12 cellular contexts compared by ENCODE assay signal in genomic region chr3:195440379-195440778, GRCh38. TPM values are rescaled to one million over a fixed set of nuclear protein-coding genes. Genes with fewer than 3 reads are reported as not detected.
DNase-seq lines count a peak whose midpoint lies in the region; ATAC-seq, FAIRE-seq and TF ChIP-seq lines count a peak whose summit lies in the region.
"Had no signal": no experiment of that assay in that cellular context is flagged by ENCODE, and none has a peak within 500 bp of the region (broad histone marks: within the 10 kb centered on the region; RNA-seq: fewer than 3 reads in every experiment).

No MANE protein-coding gene starts in this region.

- H3K14ac ChIP-seq in IMR-90 (replicated peaks; ENCODE audit: low read depth, low read length), result no peak overlapping the region

- intact Hi-C loops in IMR-90 (cut with micrococcal nuclease), result loop anchor here (5.0 kb wide), 1 partner anchor 77 kb away; no protein-coding TSS in a partner anchor
- intact Hi-C loops in Caco-2 (cut with micrococcal nuclease; ENCODE audit: unreplicated experiment), result no loop called here

- H2BK120ac ChIP-seq in IMR-90 (ENCODE audit: low read depth, low read length), result no peak overlapping the region

- H3K4me1 Mint-ChIP-seq in CD8-positive, alpha-beta memory T cell, result peaks cover 54 to 70% (median 64%) of the 10 kb centered on the region in 3 donors
- H3K4me1 Mint-ChIP-seq in activated naive CD8-positive, alpha-beta T cell treated with anti-CD3 and anti-CD28 coated beads, Interleukin-2, amount 50 U/mL, for 24 hours, result peaks cover 49% of the 10 kb centered on the region
- H3K4me1 Mint-ChIP-seq in natural killer cell treated with Interleukin-12 subunit alpha and Interleukin-12 subunit beta and Interleukin-15 and Interleukin-18, amount 100 ng/mL, for 72 hours (ENCODE audit: low read depth in 2 of 2), result peaks cover 26 to 43% of the 10 kb centered on the region in 2 donors
- peaks cover 6% of the 10 kb centered on the region for H3K4me1 Mint-ChIP-seq in Caco-2 (ENCODE audit: low read depth, unreplicated experiment)

- H3K36me3 ChIP-seq in CD8-positive, alpha-beta memory T cell (ENCODE audit: insufficient read depth, low read length), result no peaks in the 10 kb centered on the region
- H3K36me3 ChIP-seq in IMR-90 (ENCODE audit: control insufficient read depth, insufficient read depth, low read length) (no peaks in the 10 kb centered on the region), Caco-2 (ENCODE audit: control insufficient read depth, insufficient read depth, low read length) (no peaks in the 10 kb centered on the region), upper lobe of left lung (no peaks in the 10 kb centered on the region)
- H3K36me3 ChIP-seq: adrenal gland, Peyer's patch, tibial artery had no signal

- no peak overlapping the region for H3K9ac ChIP-seq in IMR-90 (ENCODE audit: low read depth, low read length)

- no peak for TF ChIP-seq RAD21 in IMR-90 (IDR thresholded peaks at IDR 0.05; ENCODE audit: low read length)

- H2AK9ac ChIP-seq in IMR-90 (replicated peaks; ENCODE audit: low read depth, low read length, poor library complexity), result no peak overlapping the region

- FAIRE-seq in RCC 7860 (lab: Jason Lieb, UNC), result no peak

- peak overlapping the region; percentile 17 for H3K4me3 ChIP-seq in CD8-positive, alpha-beta memory T cell (ENCODE audit: low read length)
- no peak overlapping the region for H3K4me3 ChIP-seq in IMR-90 (ENCODE audit: insufficient read depth, low read depth, low read length)
- H3K4me3 ChIP-seq in Caco-2 (ENCODE audit: low read depth, low read length), result no peak overlapping the region
- no peak overlapping the region for H3K4me3 ChIP-seq in upper lobe of left lung

- peaks cover 3 to 34% of the 10 kb centered on the region in 2 experiments for H3K79me1 ChIP-seq in IMR-90 (ENCODE audit: low read depth in 1 of 2, low read length in 2 of 2)

- no peak overlapping the region for H2BK5ac ChIP-seq in IMR-90 (ENCODE audit: low read depth, low read length, poor library complexity, severe bottlenecking)

- peak overlapping the region; percentile 28 to 96 (median 74) for H3K4me3 Mint-ChIP-seq in CD8-positive, alpha-beta memory T cell
- H3K4me3 Mint-ChIP-seq in activated naive CD8-positive, alpha-beta T cell treated with anti-CD3 and anti-CD28 coated beads, Interleukin-2, amount 50 U/mL, for 24 hours, result peak overlapping the region; percentile 34
- H3K4me3 Mint-ChIP-seq in natural killer cell treated with Interleukin-12 subunit alpha and Interleukin-12 subunit beta and Interleukin-15 and Interleukin-18, amount 100 ng/mL, for 72 hours, result peak overlapping the region; percentile 97
- no peak overlapping the region for H3K4me3 Mint-ChIP-seq in Caco-2 (ENCODE audit: unreplicated experiment)

- H2BK15ac ChIP-seq in IMR-90 (ENCODE audit: low read depth, low read length), result no peak overlapping the region

- H3K9me3 ChIP-seq in CD8-positive, alpha-beta memory T cell (ENCODE audit: low read length), result no peaks in the 10 kb centered on the region
- H3K9me3 ChIP-seq in IMR-90 (ENCODE audit: control insufficient read depth, insufficient read depth, low read length), result no peaks in the 10 kb centered on the region
- no peaks in the 10 kb centered on the region for H3K9me3 ChIP-seq in Caco-2
- no peaks in the 10 kb centered on the region for H3K9me3 ChIP-seq in upper lobe of left lung
- H3K9me3 ChIP-seq: adrenal gland, Peyer's patch, tibial artery had no signal

- TF ChIP-seq CTCF in IMR-90 (conservative IDR thresholded peaks at IDR 0.05; ENCODE audit: low read depth, low read length) (no peak), Caco-2 (IDR thresholded peaks at IDR 0.05; ENCODE audit: insufficient read depth in 1 of 2, low read depth in 1 of 2, low read length in 1 of 2, severe bottlenecking in 1 of 2, unreplicated experiment in 1 of 2) (no peak), upper lobe of left lung (IDR thresholded peaks at IDR 0.05) (no peak)

- in situ Hi-C loops in IMR-90 (cut with MboI; ENCODE audit: low sequenced_read_pairs), result no loop called here

- dilution Hi-C loops in IMR-90 (cut with HindIII; ENCODE audit: low sequenced_read_pairs, unreplicated experiment), result no loop called here

- no peak for DNase-seq in CD8-positive, alpha-beta memory T cell
- DNase-seq in IMR-90 (no peak), NCI-H1092 (lab: John Stamatoyannopoulos, UW) (no peak), Caco-2 (no peak), RCC 7860 (ENCODE audit: low spot score) (no peak), upper lobe of left lung (no peak)
- no peak for DNase-seq in activated naive CD8-positive, alpha-beta T cell treated with anti-CD3 and anti-CD28 coated beads, Interleukin-2, amount 50 U/mL, for 24 hours
- no peak for DNase-seq in natural killer cell treated with Interleukin-12 subunit alpha and Interleukin-12 subunit beta and Interleukin-15 and Interleukin-18, amount 100 ng/mL, for 72 hours (ENCODE audit: low spot score)
- DNase-seq: adrenal gland, NCI-H2081 treated with DMSO at 0.1 percent for 48 hours, Peyer's patch, tibial artery had no signal

- no CpG with 5 or more reads among the region's 1 CpG for WGBS in IMR-90 (ENCODE audit: extremely low coverage in 2 of 2, insufficient read length in 1 of 2), 2 experiments
- 66 to 75% methylated on average over 1 of the region's 1 CpG for WGBS in upper lobe of left lung, 2 donors

- no peaks in the 10 kb centered on the region for H3K9me3 Mint-ChIP-seq in CD8-positive, alpha-beta memory T cell
- no peaks in the 10 kb centered on the region for H3K9me3 Mint-ChIP-seq in activated naive CD8-positive, alpha-beta T cell treated with anti-CD3 and anti-CD28 coated beads, Interleukin-2, amount 50 U/mL, for 24 hours
- no peaks in the 10 kb centered on the region for H3K9me3 Mint-ChIP-seq in natural killer cell treated with Interleukin-12 subunit alpha and Interleukin-12 subunit beta and Interleukin-15 and Interleukin-18, amount 100 ng/mL, for 72 hours
- no peaks in the 10 kb centered on the region for H3K9me3 Mint-ChIP-seq in Caco-2 (ENCODE audit: unreplicated experiment)

- H2AK5ac ChIP-seq in IMR-90 (ENCODE audit: low read depth, low read length), result no peak overlapping the region

- BruUV-seq in IMR-90 (replicated peaks; lab: Mats Ljungman, UMichigan), result no TSS peak
- no TSS peak for BruUV-seq in Caco-2 (replicated peaks; lab: Mats Ljungman, UMichigan)

- peaks cover 32% of the 10 kb centered on the region for H4K20me1 ChIP-seq in IMR-90 (ENCODE audit: insufficient read depth, low read length)

- peak overlapping the region; percentile 54 for H3K4me2 ChIP-seq in IMR-90 (ENCODE audit: low read depth, low read length)

- no peak overlapping the region for H3K4ac ChIP-seq in IMR-90 (ENCODE audit: low read depth, low read length)

- H3K23ac ChIP-seq in IMR-90 (ENCODE audit: low read depth, low read length), result peak overlapping the region; percentile 11; the same call in 1 of the 2 replicates

- no peak overlapping the region for H4K8ac ChIP-seq in IMR-90 (ENCODE audit: low read depth in 2 of 2, low read length in 2 of 2)

- no peaks in the 10 kb centered on the region for H3K27me3 Mint-ChIP-seq in CD8-positive, alpha-beta memory T cell
- no peaks in the 10 kb centered on the region for H3K27me3 Mint-ChIP-seq in activated naive CD8-positive, alpha-beta T cell treated with anti-CD3 and anti-CD28 coated beads, Interleukin-2, amount 50 U/mL, for 24 hours
- no peaks in the 10 kb centered on the region for H3K27me3 Mint-ChIP-seq in natural killer cell treated with Interleukin-12 subunit alpha and Interleukin-12 subunit beta and Interleukin-15 and Interleukin-18, amount 100 ng/mL, for 72 hours
- H3K27me3 Mint-ChIP-seq in Caco-2 (ENCODE audit: insufficient read depth, unreplicated experiment), result no peaks in the 10 kb centered on the region

- H3K36me3 Mint-ChIP-seq in CD8-positive, alpha-beta memory T cell, result peaks cover 0 to 15% (median 0%) of the 10 kb centered on the region in 3 donors
- H3K36me3 Mint-ChIP-seq in activated naive CD8-positive, alpha-beta T cell treated with anti-CD3 and anti-CD28 coated beads, Interleukin-2, amount 50 U/mL, for 24 hours (ENCODE audit: low read depth), result peaks cover 6% of the 10 kb centered on the region
- H3K36me3 Mint-ChIP-seq in natural killer cell treated with Interleukin-12 subunit alpha and Interleukin-12 subunit beta and Interleukin-15 and Interleukin-18, amount 100 ng/mL, for 72 hours, result no peaks in the 10 kb centered on the region
- peaks cover 13% of the 10 kb centered on the region for H3K36me3 Mint-ChIP-seq in Caco-2 (ENCODE audit: insufficient read depth, unreplicated experiment)

- TF ChIP-seq EP300 in upper lobe of left lung (IDR thresholded peaks at IDR 0.05), result no peak

- TF ChIP-seq POLR2A in IMR-90 (IDR thresholded peaks at IDR 0.05; ENCODE audit: low read depth, low read length) (no peak), upper lobe of left lung (IDR thresholded peaks at IDR 0.05) (no peak)

- CTCF ChIA-PET in CD8-positive, alpha-beta memory T cell (lab: Charles Lee), result interaction anchor here (0.9 to 1.7 kb wide), 3 partner anchors 21 to 169 kb away, joined by 3 to 7 read pairs (median 3); partner anchors contain the start of gene XXYLT1
- CTCF ChIA-PET in IMR-90 (lab: Yijun Ruan, JAX), result interaction anchor here (1.1 to 1.8 kb wide), 3 partner anchors 72 to 169 kb away, joined by 3 to 5 read pairs (median 3); partner anchors contain the start of gene XXYLT1
- CTCF ChIA-PET in Caco-2 (lab: Charles Lee), result no interaction called here

- peak overlapping the region; percentile 79 for H3K27ac ChIP-seq in CD8-positive, alpha-beta memory T cell (ENCODE audit: low read depth, low read length)
- no peak overlapping the region for H3K27ac ChIP-seq in IMR-90 (ENCODE audit: insufficient read depth, low read length)
- H3K27ac ChIP-seq in upper lobe of left lung, result peak overlapping the region in 2 of 4 donors; percentile 99 to 100

- no peak for ATAC-seq in IMR-90 (ENCODE audit: low read depth)
- no peak for ATAC-seq in activated naive CD8-positive, alpha-beta T cell treated with anti-CD3 and anti-CD28 coated beads, Interleukin-2, amount 50 U/mL, for 24 hours
- ATAC-seq in natural killer cell treated with Interleukin-12 subunit alpha and Interleukin-12 subunit beta and Interleukin-15 and Interleukin-18, amount 100 ng/mL, for 72 hours, result no peak
- no peak for ATAC-seq in upper lobe of left lung (ENCODE audit: low FRiP score in 2 of 2)

- POLR2A ChIA-PET in CD8-positive, alpha-beta memory T cell (lab: Charles Lee), result interaction anchor here (0.6 kb wide), 1 partner anchor 147 kb away, joined by 5 read pairs; no protein-coding TSS in a partner anchor
- POLR2A ChIA-PET in IMR-90 (lab: Charles Lee; ENCODE audit: unreplicated experiment), result no interaction called here
- POLR2A ChIA-PET in Caco-2 (lab: Charles Lee), result no interaction called here

- no peak overlapping the region for H3K56ac ChIP-seq in IMR-90 (ENCODE audit: extremely low read depth, insufficient read depth, low read length)

- H3K18ac ChIP-seq in IMR-90 (ENCODE audit: low read depth, low read length), result no peak overlapping the region

- H3K4me1 ChIP-seq in CD8-positive, alpha-beta memory T cell (ENCODE audit: insufficient read depth, low read length), result peaks cover 39% of the 10 kb centered on the region
- H3K4me1 ChIP-seq in IMR-90 (ENCODE audit: control insufficient read depth, insufficient read depth, low read length), result peaks cover 2% of the 10 kb centered on the region; the same call in 1 of the 2 replicates
- H3K4me1 ChIP-seq in Caco-2, result peaks cover 14% of the 10 kb centered on the region; the same call in 1 of the 2 replicates
- peaks cover 22 to 39% (median 27%) of the 10 kb centered on the region in 4 donors for H3K4me1 ChIP-seq in upper lobe of left lung

- H4K91ac ChIP-seq in IMR-90 (ENCODE audit: insufficient read depth, low read depth, low read length), result no peak overlapping the region

- H4K5ac ChIP-seq in IMR-90 (ENCODE audit: low read depth, low read length), result no peak overlapping the region

- H2AFZ ChIP-seq in IMR-90 (replicated peaks; ENCODE audit: low read length, poor library complexity), result no peak overlapping the region

- no peaks in the 10 kb centered on the region for H3K27me3 ChIP-seq in CD8-positive, alpha-beta memory T cell (ENCODE audit: insufficient read depth, low read length, poor library complexity, severe bottlenecking)
- H3K27me3 ChIP-seq in IMR-90 (ENCODE audit: control insufficient read depth, insufficient read depth, low read length) (no peaks in the 10 kb centered on the region), Caco-2 (replicated peaks; ENCODE audit: control insufficient read depth, insufficient read depth, low read length) (no peaks in the 10 kb centered on the region), upper lobe of left lung (no peaks in the 10 kb centered on the region)
- H3K27me3 ChIP-seq: adrenal gland, Peyer's patch, tibial artery had no signal

- no peaks in the 10 kb centered on the region for H3K9me1 ChIP-seq in IMR-90 (ENCODE audit: insufficient read depth, low read length)

- no peak overlapping the region for H2BK20ac ChIP-seq in IMR-90 (ENCODE audit: low read depth, low read length)

- peak overlapping the region in 4 of 8 donors; percentile 0 to 72 (median 46) for H3K27ac Mint-ChIP-seq in CD8-positive, alpha-beta memory T cell
- H3K27ac Mint-ChIP-seq in activated naive CD8-positive, alpha-beta T cell treated with anti-CD3 and anti-CD28 coated beads, Interleukin-2, amount 50 U/mL, for 24 hours, result peak overlapping the region; percentile 22
- H3K27ac Mint-ChIP-seq in natural killer cell treated with Interleukin-12 subunit alpha and Interleukin-12 subunit beta and Interleukin-15 and Interleukin-18, amount 100 ng/mL, for 72 hours, result peak overlapping the region; percentile 92 to 94
- H3K27ac Mint-ChIP-seq in Caco-2 (ENCODE audit: unreplicated experiment), result no peak overlapping the region

RNA-seq across cellular contexts. Expression of gene ACAP2, which starts 2.4 kb away (rescaled TPM):
- 10 to 100 TPM; 39.5 to 42.9 TPM for total RNA-seq in CD8-positive, alpha-beta memory T cell
- polyA plus RNA-seq in CD8-positive, alpha-beta memory T cell, result 47.0 TPM
- total RNA-seq in IMR-90 (2012; rRNA removed), result 35.1 and 55.8 TPM in 2 replicates
- polyA plus RNA-seq in IMR-90 (2012; rRNA removed), result 8.3 and 11.9 TPM in 2 replicates
- polyA plus RNA-seq in IMR-90 (2012; cell fraction: cytosol; rRNA removed), result 1.8 and 2.2 TPM in 2 replicates
- 2.2 and 17.1 TPM in 2 replicates for polyA plus RNA-seq in IMR-90 (2012; cell fraction: nucleus; rRNA removed; ENCODE audit: low replicate concordance)
- 10 to 100 TPM; 48.1 to 60.0 TPM for total RNA-seq in natural killer cell treated with Interleukin-12 subunit alpha and Interleukin-12 subunit beta and Interleukin-15 and Interleukin-18, amount 100 ng/mL, for 72 hours
- 39.9 and 42.9 TPM in 2 replicates for total RNA-seq in Caco-2 (2022)
- 10 to 100 TPM; 30.6 to 75.2 (median 52.3) TPM for total RNA-seq in upper lobe of left lung
